1 cellular context compared by ENCODE assay signal in genomic region chr18:44894011-44894410, GRCh38.
TF ChIP-seq lines count a peak whose summit lies in the region.

No MANE protein-coding gene starts in this region.

TF ChIP-seq in HepG2, 621 proteins besides CTCF, POLR2A, EP300 and RAD21 (continued from another document):
- TF ChIP-seq ZNF576 (CRISPR knock-in tag; IDR thresholded peaks at IDR 0.05) (no peak), POLR2AphosphoS2 (IDR thresholded peaks at IDR 0.05; ENCODE audit: low read depth, low read length) (no peak), ZSCAN25 (CRISPR knock-in tag; IDR thresholded peaks at IDR 0.05) (no peak), IRF9 (CRISPR knock-in tag; IDR thresholded peaks at IDR 0.05; ENCODE audit: borderline replicate concordance) (no peak), SRSF1 (optimal IDR thresholded peaks at IDR 0.05; ENCODE audit: low read depth, low read length) (no peak), ZNF20 (CRISPR knock-in tag; IDR thresholded peaks at IDR 0.05) (no peak), AHDC1 (CRISPR knock-in tag; IDR thresholded peaks at IDR 0.05; ENCODE audit: borderline replicate concordance) (no peak), RORA (CRISPR knock-in tag; IDR thresholded peaks at IDR 0.05) (no peak)
